In genomic region chr4:147843162-147843561, GRCh38 we compare ENCODE assay signal across 11 cellular contexts.
A peak's percentile ranks its signal among the peaks of the same experiment; 100 is the strongest.
DNase-seq lines count a peak whose midpoint lies in the region; ATAC-seq and TF ChIP-seq lines count a peak whose summit lies in the region.
"Had no signal": no experiment of that assay in that cellular context is flagged by ENCODE, and none has a peak within 500 bp of the region (broad histone marks: within the 10 kb centered on the region; RNA-seq: fewer than 3 reads in every experiment).

No MANE protein-coding gene starts in this region.

- H3K9me3 ChIP-seq in smooth muscle cell (replicated peaks; ENCODE audit: low read depth) (no peaks in the 10 kb centered on the region), upper lobe of left lung (no peaks in the 10 kb centered on the region), stomach (no peaks in the 10 kb centered on the region)
- H3K9me3 ChIP-seq: BLaER1 treated with 17β-estradiol and CSF1 and Interleukin-3, amounts not matched to agents 10 nM and 100 nM; upper lobe of right lung had no signal

- no peaks in the 10 kb centered on the region for H3K79me2 ChIP-seq in smooth muscle cell (ENCODE audit: low read depth)

- H3K4me3 ChIP-seq in smooth muscle cell (no peak overlapping the region), upper lobe of left lung (no peak overlapping the region), stomach (no peak overlapping the region)
- H3K4me3 ChIP-seq: BLaER1 treated with 17β-estradiol and CSF1 and Interleukin-3, amounts not matched to agents 10 nM and 100 nM; upper lobe of right lung had no signal

- TF ChIP-seq CTCF in smooth muscle cell (IDR thresholded peaks at IDR 0.05; ENCODE audit: borderline replicate concordance, insufficient read depth, poor library complexity, severe bottlenecking) (no peak), upper lobe of left lung (IDR thresholded peaks at IDR 0.05) (no peak), stomach (IDR thresholded peaks at IDR 0.05) (no peak)

- peak; percentile 40 for ATAC-seq in HG03139 (IDR thresholded peaks at IDR 0.05; ENCODE audit: unreplicated experiment)
- no peak for ATAC-seq in upper lobe of left lung (ENCODE audit: low FRiP score in 2 of 2)
- no peak for ATAC-seq in HG03442 (IDR thresholded peaks at IDR 0.05; ENCODE audit: unreplicated experiment)
- ATAC-seq: effector memory CD8-positive, alpha-beta T cell had no signal

- peak; percentile 10 for DNase-seq in SIG-M5 treated with dmso at 0.1 percent for 504 hours (lab: John Stamatoyannopoulos, UW; ENCODE audit: unreplicated experiment)
- no peak for DNase-seq in SIG-M5 (lab: John Stamatoyannopoulos, UW)
- peak; percentile 18 to 69 for DNase-seq in T47D (ENCODE audit: low read depth in 1 of 2, low spot score in 1 of 2)
- no peak for DNase-seq in smooth muscle cell (lab: John Stamatoyannopoulos, UW; ENCODE audit: unreplicated experiment)
- DNase-seq in upper lobe of left lung = no peak
- no peak for DNase-seq in stomach
- DNase-seq: effector memory CD8-positive, alpha-beta T cell; upper lobe of right lung had no signal

- no peaks in the 10 kb centered on the region for H4K20me1 ChIP-seq in smooth muscle cell (ENCODE audit: low read depth)
- H4K20me1 ChIP-seq: BLaER1 treated with 17β-estradiol and CSF1 and Interleukin-3, amounts not matched to agents 10 nM and 100 nM had no signal

- H2AFZ ChIP-seq in smooth muscle cell (ENCODE audit: low read depth) = no peak overlapping the region

- H3K4me1 ChIP-seq in smooth muscle cell (ENCODE audit: low read depth) (peaks cover 39% of the 10 kb centered on the region), upper lobe of left lung (peaks cover 6 to 12% (median 9%) of the 10 kb centered on the region in 4 donors), stomach (peaks cover 0 to 51% (median 20%) of the 10 kb centered on the region in 4 donors)

- TF ChIP-seq EP300 in upper lobe of left lung (IDR thresholded peaks at IDR 0.05) (no peak), stomach (IDR thresholded peaks at IDR 0.05) (no peak)

- 63% methylated on average over 5 of the region's 5 CpGs for WGBS in smooth muscle cell (ENCODE audit: low lambda C conversion rate)
- WGBS in upper lobe of left lung, 2 donors = 83 to 86% methylated on average over 5 of the region's 5 CpGs
- WGBS in stomach, 5 donors = 75 to 86% (median 79%) methylated on average over 5 of the region's 5 CpGs

- H3K27ac ChIP-seq in smooth muscle cell (ENCODE audit: low read depth) (peak overlapping the region; percentile 68), upper lobe of left lung (no peak overlapping the region), stomach (peak overlapping the region in 1 of 5 donors; percentile 7)
- H3K27ac ChIP-seq: BLaER1 treated with 17β-estradiol and CSF1 and Interleukin-3, amounts not matched to agents 10 nM and 100 nM; upper lobe of right lung had no signal

- in situ Hi-C loops in T47D (cut with HindIII; ENCODE audit: low pct_unique_long_range_greater_than_20kb, low sequenced_read_pairs) = no loop called here

- H3K27me3 ChIP-seq in smooth muscle cell (ENCODE audit: low read depth) = no peaks in the 10 kb centered on the region
- H3K27me3 ChIP-seq in upper lobe of left lung = no peaks in the 10 kb centered on the region
- H3K27me3 ChIP-seq in stomach = no peaks in the 10 kb centered on the region
- H3K27me3 ChIP-seq: BLaER1 treated with 17β-estradiol and CSF1 and Interleukin-3, amounts not matched to agents 10 nM and 100 nM; upper lobe of right lung had no signal

- H3K36me3 ChIP-seq in smooth muscle cell (ENCODE audit: low read depth) = no peaks in the 10 kb centered on the region
- H3K36me3 ChIP-seq in upper lobe of left lung = no peaks in the 10 kb centered on the region
- H3K36me3 ChIP-seq in stomach = peaks cover 0 to 11% (median 2%) of the 10 kb centered on the region in 4 donors
- H3K36me3 ChIP-seq: upper lobe of right lung had no signal

- intact Hi-C loops in stomach (cut with DNase I; ENCODE audit: low total_unique reads) = no loop called here

- no peak overlapping the region for H3K9ac ChIP-seq in smooth muscle cell (ENCODE audit: low read depth)
- H3K9ac ChIP-seq: BLaER1 treated with 17β-estradiol and CSF1 and Interleukin-3, amounts not matched to agents 10 nM and 100 nM had no signal

- H3K4me2 ChIP-seq in smooth muscle cell = no peak overlapping the region

- peaks cover 9% of the 10 kb centered on the region for H3F3A ChIP-seq in smooth muscle cell (ENCODE audit: low read depth)

- TF ChIP-seq POLR2A in upper lobe of left lung (IDR thresholded peaks at IDR 0.05) (no peak), stomach (IDR thresholded peaks at IDR 0.05) (no peak)

Comparison
In these comparisons a context has a peak if more than half of its experiments do, and no peak if none do; other contexts are left out.
1. DNase-seq: peak in SIG-M5 treated with dmso at 0.1 percent for 504 hours (single experiment) and T47D (2 of 2); none in SIG-M5 (single experiment), smooth muscle cell (single experiment), upper lobe of left lung (0 of 2) and stomach (single experiment).